Comparison of ENCODE assay signal across 9 cellular contexts in the genomic region with DNA sequence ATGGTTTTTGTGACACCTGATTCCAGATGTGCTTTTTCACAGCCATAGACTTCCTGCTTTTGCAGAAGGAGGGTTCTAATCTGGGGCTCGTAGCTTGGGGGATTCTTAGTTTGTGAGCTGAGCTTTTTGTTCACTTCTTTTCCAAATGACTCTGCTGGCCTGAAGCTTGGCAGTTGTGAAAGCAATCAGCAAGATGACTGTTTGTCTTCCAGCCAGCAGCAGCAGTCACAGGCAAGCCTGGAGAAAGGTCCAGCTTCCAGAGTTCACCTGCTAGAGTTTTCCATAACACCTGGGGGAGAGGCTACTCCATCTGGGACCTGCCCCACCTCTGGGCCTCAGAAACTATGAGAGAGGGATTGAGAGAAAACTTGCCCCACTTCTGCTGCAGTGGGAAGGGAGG. TPM values are rescaled to one million over a fixed set of nuclear protein-coding genes. Genes with fewer than 3 reads are reported as not detected.
A peak's percentile ranks its signal among the peaks of the same experiment; 100 is the strongest.
DNase-seq lines count a peak whose midpoint lies in the region; TF ChIP-seq lines count a peak whose summit lies in the region.
"Had no signal": no experiment of that assay in that cellular context is flagged by ENCODE, and none has a peak within 500 bp of the region (broad histone marks: within the 10 kb centered on the region; RNA-seq: fewer than 3 reads in every experiment).

No MANE protein-coding gene starts in this region.

- H3K27me3 ChIP-seq in mesenchymal stem cell (ENCODE audit: control insufficient read depth in 1 of 2, insufficient read depth in 1 of 2, low read length in 2 of 2) = no peaks in the 10 kb centered on the region
- H3K27me3 ChIP-seq in transverse colon = no peaks in the 10 kb centered on the region

- intact Hi-C loops in transverse colon (cut with DNase I; ENCODE audit: low total_unique reads) = no loop called here

- no peak overlapping the region for H2AFZ ChIP-seq in mesenchymal stem cell (ENCODE audit: low read depth, low read length)

- no peak overlapping the region for H2BK5ac ChIP-seq in mesenchymal stem cell (ENCODE audit: low read depth, low read length, poor library complexity, severe bottlenecking)

- H3K4me3 ChIP-seq in mesenchymal stem cell (ENCODE audit: insufficient read depth in 1 of 2, low read depth in 1 of 2, low read length in 2 of 2) = no peak overlapping the region
- no peak overlapping the region for H3K4me3 ChIP-seq in transverse colon

- no peak overlapping the region for H3K4me2 ChIP-seq in mesenchymal stem cell (ENCODE audit: low read length, poor library complexity, severe bottlenecking)

- H2BK120ac ChIP-seq in mesenchymal stem cell (ENCODE audit: low read depth, low read length) = no peak overlapping the region

- H3K4me1 Mint-ChIP-seq in activated naive CD4-positive, alpha-beta T cell treated with anti-CD3 and anti-CD28 coated beads, Interleukin-2, amount 50 U/mL, for 24 hours = peaks cover 79% of the 10 kb centered on the region
- peaks cover 75% of the 10 kb centered on the region for H3K4me1 Mint-ChIP-seq in brain

- no peak overlapping the region for H3K18ac ChIP-seq in mesenchymal stem cell (ENCODE audit: low read depth in 1 of 2, low read length in 2 of 2)

- H3K27ac ChIP-seq in mesenchymal stem cell (ENCODE audit: low read length, poor library complexity, severe bottlenecking) = no peak overlapping the region
- peak overlapping the region; percentile 28 to 47 (median 40) for H3K27ac ChIP-seq in transverse colon

- peaks cover 8% of the 10 kb centered on the region for H3K36me3 Mint-ChIP-seq in activated naive CD4-positive, alpha-beta T cell treated with anti-CD3 and anti-CD28 coated beads, Interleukin-2, amount 50 U/mL, for 24 hours
- peaks cover 35% of the 10 kb centered on the region for H3K36me3 Mint-ChIP-seq in brain

- H4K91ac ChIP-seq in mesenchymal stem cell (ENCODE audit: low read length) = no peak overlapping the region

- no peaks in the 10 kb centered on the region for H3K9me3 ChIP-seq in mesenchymal stem cell (ENCODE audit: control insufficient read depth, low read length)
- H3K9me3 ChIP-seq in transverse colon = no peaks in the 10 kb centered on the region

- no peak overlapping the region for H2BK12ac ChIP-seq in mesenchymal stem cell (ENCODE audit: low read length in 2 of 2)

- DNase-seq in activated naive CD4-positive, alpha-beta T cell treated with anti-CD3 and anti-CD28 coated beads, Interleukin-2, amount 50 U/mL, for 16 hours = no peak
- DNase-seq in mesenchymal stem cell (peak; percentile 35), transverse colon (no peak), NCI-H748 (lab: John Stamatoyannopoulos, UW; ENCODE audit: unreplicated experiment) (no peak), D341Med (ENCODE audit: low spot score) (no peak), cortex of kidney (lab: John Stamatoyannopoulos, UW) (no peak)
- DNase-seq: RPMI8226 had no signal

- TF ChIP-seq CTCF in brain (conservative IDR thresholded peaks at IDR 0.05) = no peak
- no peak for TF ChIP-seq CTCF in transverse colon (IDR thresholded peaks at IDR 0.05)

- H3K27me3 Mint-ChIP-seq in activated naive CD4-positive, alpha-beta T cell treated with anti-CD3 and anti-CD28 coated beads, Interleukin-2, amount 50 U/mL, for 24 hours = no peaks in the 10 kb centered on the region
- peaks cover 10% of the 10 kb centered on the region for H3K27me3 Mint-ChIP-seq in brain

- peak overlapping the region; percentile 34 for H2AK5ac ChIP-seq in mesenchymal stem cell (ENCODE audit: low read length, severe bottlenecking)

- no peak overlapping the region for H3K23ac ChIP-seq in mesenchymal stem cell (ENCODE audit: low read length in 2 of 2)

- H3K14ac ChIP-seq in mesenchymal stem cell (ENCODE audit: low read length in 2 of 2) = no peak overlapping the region

- H4K8ac ChIP-seq in mesenchymal stem cell (ENCODE audit: low read length) = no peak overlapping the region

- H2BK15ac ChIP-seq in mesenchymal stem cell (ENCODE audit: low read depth, poor library complexity, severe bottlenecking) = no peak overlapping the region

- H3K36me3 ChIP-seq in mesenchymal stem cell (ENCODE audit: control insufficient read depth in 1 of 2, insufficient read depth in 2 of 2, low read depth in 1 of 2, low read length in 2 of 2) (peaks cover 11 to 17% of the 10 kb centered on the region in 2 experiments), transverse colon (peaks cover 0 to 6% (median 0%) of the 10 kb centered on the region in 4 donors)

- no peak for TF ChIP-seq POLR2A in transverse colon (IDR thresholded peaks at IDR 0.05)

- 95% methylated on average over 1 of the region's 1 CpG for WGBS in mesenchymal stem cell
- WGBS in transverse colon (ENCODE audit: low coverage in 1 of 2), 2 donors = 0 to 31% methylated on average over 1 of the region's 1 CpG

- peak overlapping the region; percentile 86 for H3K27ac Mint-ChIP-seq in activated naive CD4-positive, alpha-beta T cell treated with anti-CD3 and anti-CD28 coated beads, Interleukin-2, amount 50 U/mL, for 24 hours
- peak overlapping the region; percentile 65 to 91 (median 84) for H3K27ac Mint-ChIP-seq in brain

- no peaks in the 10 kb centered on the region for H3K9me3 Mint-ChIP-seq in activated naive CD4-positive, alpha-beta T cell treated with anti-CD3 and anti-CD28 coated beads, Interleukin-2, amount 50 U/mL, for 24 hours
- no peaks in the 10 kb centered on the region for H3K9me3 Mint-ChIP-seq in brain

- no peaks in the 10 kb centered on the region for H3K79me1 ChIP-seq in mesenchymal stem cell (replicated peaks; ENCODE audit: low read length, poor library complexity, severe bottlenecking)

- peak overlapping the region; percentile 48 for H3K9ac ChIP-seq in mesenchymal stem cell (ENCODE audit: low read length)

- H3K4me1 ChIP-seq in mesenchymal stem cell (ENCODE audit: control insufficient read depth, insufficient read depth, low read depth, low read length) (peaks cover 21% of the 10 kb centered on the region), transverse colon (peaks cover 31 to 79% (median 51%) of the 10 kb centered on the region in 4 donors)

- in situ Hi-C loops in transverse colon (cut with MboI; ENCODE audit: low pct_ligation_motif_present in 1 of 4, low pct_unique_long_range_greater_than_20kb in 1 of 4, low sequenced_read_pairs in 3 of 4) = loop anchor here in 1 of 4 donors (25.0 kb wide), 1 partner anchor 319 kb away; a partner anchor contains a TSS

- peak overlapping the region; percentile 68 for H3K4me3 Mint-ChIP-seq in activated naive CD4-positive, alpha-beta T cell treated with anti-CD3 and anti-CD28 coated beads, Interleukin-2, amount 50 U/mL, for 24 hours
- peak overlapping the region; percentile 69 to 95 (median 91) for H3K4me3 Mint-ChIP-seq in brain

- TF ChIP-seq EP300 in transverse colon (IDR thresholded peaks at IDR 0.05; ENCODE audit: low read depth) = no peak

- H3K4ac ChIP-seq in mesenchymal stem cell (ENCODE audit: low read depth in 1 of 2, low read length in 2 of 2) = no peak overlapping the region

RNA-seq across cellular contexts. Expression of a gene that starts 4.1 kb away (rescaled TPM):
- polyA plus RNA-seq in brain (ENCODE audit: insufficient read depth, low read depth, low replicate concordance) = 46.6 TPM
- polyA plus RNA-seq in mesenchymal stem cell (2013, experiment 1 of 2) = 20.0 TPM
- 19.8 TPM for polyA plus RNA-seq in mesenchymal stem cell (2013, experiment 2 of 2)
- total RNA-seq in transverse colon = 100 to 1,000 TPM in 1 of 4 donors, 10 to 100 TPM in 3; 33.0 to 106 (median 77.8) TPM

RNA-seq across cellular contexts. Expression of a gene that starts 29.8 kb away (rescaled TPM):
- 43.6 TPM for polyA plus RNA-seq in brain (ENCODE audit: insufficient read depth, low read depth, low replicate concordance)
- polyA plus RNA-seq in mesenchymal stem cell (2013, experiment 1 of 2) = 35.3 TPM
- polyA plus RNA-seq in mesenchymal stem cell (2013, experiment 2 of 2) = 35.1 TPM
- 1 to 10 TPM; 1.5 to 9.8 (median 5.2) TPM for total RNA-seq in transverse colon
